ENCODE assay signal across 1 cellular context in the genomic region with DNA sequence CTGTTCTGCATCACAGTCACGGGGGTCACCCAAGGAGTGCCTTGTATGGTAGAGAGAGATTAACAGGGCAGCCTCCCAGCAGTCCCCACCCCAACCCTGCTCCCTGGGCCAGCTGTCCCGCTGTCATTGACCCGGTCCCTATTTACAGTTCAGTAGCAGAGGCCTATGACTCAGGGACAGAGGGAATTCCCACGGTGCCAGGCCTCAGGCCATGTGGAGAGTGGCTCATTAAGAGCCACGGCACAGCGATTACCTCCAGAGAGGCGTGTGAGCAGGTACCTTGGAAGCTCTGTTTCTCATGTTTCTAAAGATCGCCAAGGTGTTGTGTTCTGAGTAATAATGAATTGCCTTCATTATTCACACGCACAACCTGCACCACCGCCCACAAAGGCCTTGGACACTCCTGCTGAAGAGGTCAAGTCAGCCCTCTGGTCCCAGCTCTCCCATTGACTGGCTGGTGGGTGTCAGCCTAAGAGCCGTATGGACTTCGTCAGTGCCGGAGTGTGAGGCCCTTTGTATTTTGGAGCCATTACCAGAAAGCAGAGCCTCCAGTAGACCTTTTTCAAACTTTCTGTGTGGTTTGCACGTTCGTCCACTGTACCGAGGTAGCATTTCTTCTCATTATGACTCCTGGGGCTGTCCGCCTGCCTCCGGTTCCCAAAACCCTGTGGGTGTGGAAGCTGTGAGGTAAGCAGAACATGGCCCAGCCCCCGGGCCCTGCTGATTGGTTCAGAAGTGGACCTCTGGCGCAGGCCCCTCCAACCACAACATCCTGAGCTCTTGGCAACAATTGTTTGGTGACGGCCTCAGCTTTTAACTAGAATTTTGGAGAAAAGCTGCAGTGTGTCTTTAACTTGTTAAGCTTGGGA.
TF ChIP-seq lines count a peak whose summit lies in the region.

No MANE protein-coding gene starts in this region.

TF ChIP-seq in HepG2, 621 proteins besides CTCF, POLR2A, EP300 and RAD21 (continued from another document and continues in another):
- TF ChIP-seq, protein P1, sequence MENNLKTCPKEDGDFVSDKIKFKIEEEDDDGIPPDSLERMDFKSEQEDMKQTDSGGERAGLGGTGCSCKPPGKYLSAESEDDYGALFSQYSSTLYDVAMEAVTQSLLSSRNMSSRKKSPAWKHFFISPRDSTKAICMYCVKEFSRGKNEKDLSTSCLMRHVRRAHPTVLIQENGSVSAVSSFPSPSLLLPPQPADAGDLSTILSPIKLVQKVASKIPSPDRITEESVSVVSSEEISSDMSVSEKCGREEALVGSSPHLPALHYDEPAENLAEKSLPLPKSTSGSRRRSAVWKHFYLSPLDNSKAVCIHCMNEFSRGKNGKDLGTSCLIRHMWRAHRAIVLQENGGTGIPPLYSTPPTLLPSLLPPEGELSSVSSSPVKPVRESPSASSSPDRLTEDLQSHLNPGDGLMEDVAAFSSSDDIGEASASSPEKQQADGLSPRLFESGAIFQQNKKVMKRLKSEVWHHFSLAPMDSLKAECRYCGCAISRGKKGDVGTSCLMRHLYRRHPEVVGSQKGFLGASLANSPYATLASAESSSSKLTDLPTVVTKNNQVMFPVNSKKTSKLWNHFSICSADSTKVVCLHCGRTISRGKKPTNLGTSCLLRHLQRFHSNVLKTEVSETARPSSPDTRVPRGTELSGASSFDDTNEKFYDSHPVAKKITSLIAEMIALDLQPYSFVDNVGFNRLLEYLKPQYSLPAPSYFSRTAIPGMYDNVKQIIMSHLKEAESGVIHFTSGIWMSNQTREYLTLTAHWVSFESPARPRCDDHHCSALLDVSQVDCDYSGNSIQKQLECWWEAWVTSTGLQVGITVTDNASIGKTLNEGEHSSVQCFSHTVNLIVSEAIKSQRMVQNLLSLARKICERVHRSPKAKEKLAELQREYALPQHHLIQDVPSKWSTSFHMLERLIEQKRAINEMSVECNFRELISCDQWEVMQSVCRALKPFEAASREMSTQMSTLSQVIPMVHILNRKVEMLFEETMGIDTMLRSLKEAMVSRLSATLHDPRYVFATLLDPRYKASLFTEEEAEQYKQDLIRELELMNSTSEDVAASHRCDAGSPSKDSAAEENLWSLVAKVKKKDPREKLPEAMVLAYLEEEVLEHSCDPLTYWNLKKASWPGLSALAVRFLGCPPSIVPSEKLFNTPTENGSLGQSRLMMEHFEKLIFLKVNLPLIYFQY (CRISPR knock-in tag; IDR thresholded peaks at IDR 0.05; ENCODE audit: borderline replicate concordance) = peak; percentile 91; the same call in 1 of the 2 replicates
- peak; percentile 34; the same call in 1 of the 2 replicates for TF ChIP-seq ESRRA (CRISPR knock-in tag; IDR thresholded peaks at IDR 0.05; ENCODE audit: low read depth)
- TF ChIP-seq, protein P2, sequence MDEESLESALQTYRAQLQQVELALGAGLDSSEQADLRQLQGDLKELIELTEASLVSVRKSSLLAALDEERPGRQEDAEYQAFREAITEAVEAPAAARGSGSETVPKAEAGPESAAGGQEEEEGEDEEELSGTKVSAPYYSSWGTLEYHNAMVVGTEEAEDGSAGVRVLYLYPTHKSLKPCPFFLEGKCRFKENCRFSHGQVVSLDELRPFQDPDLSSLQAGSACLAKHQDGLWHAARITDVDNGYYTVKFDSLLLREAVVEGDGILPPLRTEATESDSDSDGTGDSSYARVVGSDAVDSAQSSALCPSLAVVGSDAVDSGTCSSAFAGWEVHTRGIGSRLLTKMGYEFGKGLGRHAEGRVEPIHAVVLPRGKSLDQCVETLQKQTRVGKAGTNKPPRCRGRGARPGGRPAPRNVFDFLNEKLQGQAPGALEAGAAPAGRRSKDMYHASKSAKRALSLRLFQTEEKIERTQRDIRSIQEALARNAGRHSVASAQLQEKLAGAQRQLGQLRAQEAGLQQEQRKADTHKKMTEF (CRISPR knock-in tag; IDR thresholded peaks at IDR 0.05) = peak; percentile 56; the same call in 1 of the 2 replicates
- peak; percentile 19; the same call in 1 of the 2 replicates for TF ChIP-seq NFKB2 (CRISPR knock-in tag; IDR thresholded peaks at IDR 0.05; ENCODE audit: borderline replicate concordance)
- 0 out of 2 replicates have a peak, but pooled peaks have one; percentile 55 for TF ChIP-seq ZNF761 (CRISPR knock-in tag; conservative IDR thresholded peaks at IDR 0.05)
- TF ChIP-seq FOXK2 (IDR thresholded peaks at IDR 0.05) = peak; percentile 71; the same call in 1 of the 2 replicates
- TF ChIP-seq, protein P3, sequence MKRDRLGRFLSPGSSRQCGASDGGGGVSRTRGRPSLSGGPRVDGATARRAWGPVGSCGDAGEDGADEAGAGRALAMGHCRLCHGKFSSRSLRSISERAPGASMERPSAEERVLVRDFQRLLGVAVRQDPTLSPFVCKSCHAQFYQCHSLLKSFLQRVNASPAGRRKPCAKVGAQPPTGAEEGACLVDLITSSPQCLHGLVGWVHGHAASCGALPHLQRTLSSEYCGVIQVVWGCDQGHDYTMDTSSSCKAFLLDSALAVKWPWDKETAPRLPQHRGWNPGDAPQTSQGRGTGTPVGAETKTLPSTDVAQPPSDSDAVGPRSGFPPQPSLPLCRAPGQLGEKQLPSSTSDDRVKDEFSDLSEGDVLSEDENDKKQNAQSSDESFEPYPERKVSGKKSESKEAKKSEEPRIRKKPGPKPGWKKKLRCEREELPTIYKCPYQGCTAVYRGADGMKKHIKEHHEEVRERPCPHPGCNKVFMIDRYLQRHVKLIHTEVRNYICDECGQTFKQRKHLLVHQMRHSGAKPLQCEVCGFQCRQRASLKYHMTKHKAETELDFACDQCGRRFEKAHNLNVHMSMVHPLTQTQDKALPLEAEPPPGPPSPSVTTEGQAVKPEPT (CRISPR knock-in tag; IDR thresholded peaks at IDR 0.05; ENCODE audit: low read depth) = 0 out of 2 replicates have a peak, but pooled peaks have one; percentile 66
- peak; percentile 47; the same call in 1 of the 2 replicates for TF ChIP-seq ZNF709 (CRISPR knock-in tag; IDR thresholded peaks at IDR 0.05)
- TF ChIP-seq, protein P4, sequence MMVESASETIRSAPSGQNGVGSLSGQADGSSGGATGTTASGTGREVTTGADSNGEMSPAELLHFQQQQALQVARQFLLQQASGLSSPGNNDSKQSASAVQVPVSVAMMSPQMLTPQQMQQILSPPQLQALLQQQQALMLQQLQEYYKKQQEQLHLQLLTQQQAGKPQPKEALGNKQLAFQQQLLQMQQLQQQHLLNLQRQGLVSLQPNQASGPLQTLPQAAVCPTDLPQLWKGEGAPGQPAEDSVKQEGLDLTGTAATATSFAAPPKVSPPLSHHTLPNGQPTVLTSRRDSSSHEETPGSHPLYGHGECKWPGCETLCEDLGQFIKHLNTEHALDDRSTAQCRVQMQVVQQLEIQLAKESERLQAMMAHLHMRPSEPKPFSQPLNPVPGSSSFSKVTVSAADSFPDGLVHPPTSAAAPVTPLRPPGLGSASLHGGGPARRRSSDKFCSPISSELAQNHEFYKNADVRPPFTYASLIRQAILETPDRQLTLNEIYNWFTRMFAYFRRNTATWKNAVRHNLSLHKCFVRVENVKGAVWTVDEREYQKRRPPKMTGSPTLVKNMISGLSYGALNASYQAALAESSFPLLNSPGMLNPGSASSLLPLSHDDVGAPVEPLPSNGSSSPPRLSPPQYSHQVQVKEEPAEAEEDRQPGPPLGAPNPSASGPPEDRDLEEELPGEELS (CRISPR knock-in tag; IDR thresholded peaks at IDR 0.05) = 0 out of 2 replicates have a peak, but pooled peaks have one; percentile 8
- no peak; the same call in 1 of the 2 replicates for TF ChIP-seq ZNF703 (CRISPR knock-in tag; IDR thresholded peaks at IDR 0.05; ENCODE audit: borderline replicate concordance)
- 0 out of 2 replicates have a peak, but pooled peaks have one; percentile 56 for TF ChIP-seq KLF9 (CRISPR knock-in tag; IDR thresholded peaks at IDR 0.05; ENCODE audit: low read depth)
- TF ChIP-seq REXO4 (CRISPR knock-in tag; IDR thresholded peaks at IDR 0.05; ENCODE audit: borderline replicate concordance) = peak; percentile 43; the same call in 1 of the 2 replicates
- TF ChIP-seq PHF20 (CRISPR knock-in tag; IDR thresholded peaks at IDR 0.05) = 0 out of 2 replicates have a peak, but pooled peaks have one; percentile 30
- peak; percentile 84 for TF ChIP-seq SPEN (CRISPR knock-in tag; IDR thresholded peaks at IDR 0.05; ENCODE audit: low read depth)
- peak; percentile 54; the same call in 1 of the 2 replicates for TF ChIP-seq ZNF556 (CRISPR knock-in tag; IDR thresholded peaks at IDR 0.05; ENCODE audit: borderline replicate concordance)
- TF ChIP-seq, protein P5, sequence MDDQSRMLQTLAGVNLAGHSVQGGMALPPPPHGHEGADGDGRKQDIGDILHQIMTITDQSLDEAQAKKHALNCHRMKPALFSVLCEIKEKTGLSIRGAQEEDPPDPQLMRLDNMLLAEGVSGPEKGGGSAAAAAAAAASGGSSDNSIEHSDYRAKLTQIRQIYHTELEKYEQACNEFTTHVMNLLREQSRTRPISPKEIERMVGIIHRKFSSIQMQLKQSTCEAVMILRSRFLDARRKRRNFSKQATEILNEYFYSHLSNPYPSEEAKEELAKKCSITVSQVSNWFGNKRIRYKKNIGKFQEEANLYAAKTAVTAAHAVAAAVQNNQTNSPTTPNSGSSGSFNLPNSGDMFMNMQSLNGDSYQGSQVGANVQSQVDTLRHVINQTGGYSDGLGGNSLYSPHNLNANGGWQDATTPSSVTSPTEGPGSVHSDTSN (CRISPR knock-in tag; IDR thresholded peaks at IDR 0.05; ENCODE audit: borderline replicate concordance) = peak; percentile 42; the same call in 1 of the 2 replicates
- no peak for TF ChIP-seq ZNF558 (CRISPR knock-in tag; IDR thresholded peaks at IDR 0.05; ENCODE audit: borderline replicate concordance)
- TF ChIP-seq, protein P6, sequence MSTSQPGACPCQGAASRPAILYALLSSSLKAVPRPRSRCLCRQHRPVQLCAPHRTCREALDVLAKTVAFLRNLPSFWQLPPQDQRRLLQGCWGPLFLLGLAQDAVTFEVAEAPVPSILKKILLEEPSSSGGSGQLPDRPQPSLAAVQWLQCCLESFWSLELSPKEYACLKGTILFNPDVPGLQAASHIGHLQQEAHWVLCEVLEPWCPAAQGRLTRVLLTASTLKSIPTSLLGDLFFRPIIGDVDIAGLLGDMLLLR (CRISPR knock-in tag; IDR thresholded peaks at IDR 0.05) = 0 out of 2 replicates have a peak, but pooled peaks have one; percentile 45
- TF ChIP-seq ZFX (CRISPR knock-in tag; IDR thresholded peaks at IDR 0.05; ENCODE audit: low read depth) = peak; percentile 91
- TF ChIP-seq PHF8 (CRISPR knock-in tag; IDR thresholded peaks at IDR 0.05) = peak; percentile 63
- TF ChIP-seq CCDC6 (CRISPR knock-in tag; IDR thresholded peaks at IDR 0.05) = no peak; the same call in 1 of the 2 replicates
- TF ChIP-seq NFATC3 (CRISPR knock-in tag; IDR thresholded peaks at IDR 0.05) = 0 out of 2 replicates have a peak, but pooled peaks have one; percentile 24
- TF ChIP-seq, protein P7, sequence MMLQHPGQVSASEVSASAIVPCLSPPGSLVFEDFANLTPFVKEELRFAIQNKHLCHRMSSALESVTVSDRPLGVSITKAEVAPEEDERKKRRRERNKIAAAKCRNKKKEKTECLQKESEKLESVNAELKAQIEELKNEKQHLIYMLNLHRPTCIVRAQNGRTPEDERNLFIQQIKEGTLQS (CRISPR knock-in tag; IDR thresholded peaks at IDR 0.05) = 0 out of 2 replicates have a peak, but pooled peaks have one; percentile 30
- TF ChIP-seq ZNF589 (CRISPR knock-in tag; conservative IDR thresholded peaks at IDR 0.05) = 0 out of 2 replicates have a peak, but pooled peaks have one; percentile 61
- peak; percentile 95 for TF ChIP-seq FOSL2 (CRISPR knock-in tag; IDR thresholded peaks at IDR 0.05)
- TF ChIP-seq LCORL (IDR thresholded peaks at IDR 0.05) = no peak
- peak; percentile 87 for TF ChIP-seq LCORL (CRISPR knock-in tag; IDR thresholded peaks at IDR 0.05)
- TF ChIP-seq CHD2 (IDR thresholded peaks at IDR 0.05; ENCODE audit: low read depth, low read length) = 0 out of 2 replicates have a peak, but pooled peaks have one; percentile 17
- TF ChIP-seq RFX5 (IDR thresholded peaks at IDR 0.05; ENCODE audit: low read depth, low read length) = peak; percentile 54
- TF ChIP-seq SP2 (CRISPR knock-in tag; IDR thresholded peaks at IDR 0.05) = peak; percentile 62
- TF ChIP-seq, protein P8, sequence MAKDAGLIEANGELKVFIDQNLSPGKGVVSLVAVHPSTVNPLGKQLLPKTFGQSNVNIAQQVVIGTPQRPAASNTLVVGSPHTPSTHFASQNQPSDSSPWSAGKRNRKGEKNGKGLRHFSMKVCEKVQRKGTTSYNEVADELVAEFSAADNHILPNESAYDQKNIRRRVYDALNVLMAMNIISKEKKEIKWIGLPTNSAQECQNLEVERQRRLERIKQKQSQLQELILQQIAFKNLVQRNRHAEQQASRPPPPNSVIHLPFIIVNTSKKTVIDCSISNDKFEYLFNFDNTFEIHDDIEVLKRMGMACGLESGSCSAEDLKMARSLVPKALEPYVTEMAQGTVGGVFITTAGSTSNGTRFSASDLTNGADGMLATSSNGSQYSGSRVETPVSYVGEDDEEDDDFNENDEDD (CRISPR knock-in tag; IDR thresholded peaks at IDR 0.05; ENCODE audit: borderline replicate concordance) = 0 out of 2 replicates have a peak, but pooled peaks have one; percentile 10
- no peak for TF ChIP-seq ZNF180 (CRISPR knock-in tag; IDR thresholded peaks at IDR 0.05; ENCODE audit: borderline replicate concordance, low read depth)
- TF ChIP-seq MXI1 (IDR thresholded peaks at IDR 0.05; ENCODE audit: borderline replicate concordance, low read depth, low read length) = peak; percentile 91
- 0 out of 2 replicates have a peak, but pooled peaks have one; percentile 65 for TF ChIP-seq ZNF569 (CRISPR knock-in tag; IDR thresholded peaks at IDR 0.05; ENCODE audit: borderline replicate concordance)
- no peak for TF ChIP-seq SIN3B (IDR thresholded peaks at IDR 0.05; ENCODE audit: low read length)
- TF ChIP-seq, protein P9, sequence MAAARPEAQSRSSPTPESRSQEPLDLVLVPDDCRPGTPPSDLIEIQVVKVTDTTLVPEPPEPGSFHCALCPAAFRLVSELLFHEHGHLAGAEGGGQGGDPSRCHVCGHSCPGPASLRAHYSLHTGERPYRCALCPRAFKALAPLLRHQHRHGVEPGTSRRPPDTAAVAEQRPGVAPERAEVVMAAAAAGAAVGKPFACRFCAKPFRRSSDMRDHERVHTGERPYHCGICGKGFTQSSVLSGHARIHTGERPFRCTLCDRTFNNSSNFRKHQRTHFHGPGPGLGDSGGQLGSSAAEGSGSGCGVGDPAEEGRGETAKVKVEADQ (CRISPR knock-in tag; IDR thresholded peaks at IDR 0.05; ENCODE audit: borderline replicate concordance) = 0 out of 2 replicates have a peak, but pooled peaks have one; percentile 37
- no peak for TF ChIP-seq CHCHD3 (CRISPR knock-in tag; IDR thresholded peaks at IDR 0.05)
- TF ChIP-seq, protein P10, sequence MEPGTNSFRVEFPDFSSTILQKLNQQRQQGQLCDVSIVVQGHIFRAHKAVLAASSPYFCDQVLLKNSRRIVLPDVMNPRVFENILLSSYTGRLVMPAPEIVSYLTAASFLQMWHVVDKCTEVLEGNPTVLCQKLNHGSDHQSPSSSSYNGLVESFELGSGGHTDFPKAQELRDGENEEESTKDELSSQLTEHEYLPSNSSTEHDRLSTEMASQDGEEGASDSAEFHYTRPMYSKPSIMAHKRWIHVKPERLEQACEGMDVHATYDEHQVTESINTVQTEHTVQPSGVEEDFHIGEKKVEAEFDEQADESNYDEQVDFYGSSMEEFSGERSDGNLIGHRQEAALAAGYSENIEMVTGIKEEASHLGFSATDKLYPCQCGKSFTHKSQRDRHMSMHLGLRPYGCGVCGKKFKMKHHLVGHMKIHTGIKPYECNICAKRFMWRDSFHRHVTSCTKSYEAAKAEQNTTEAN (CRISPR knock-in tag; conservative IDR thresholded peaks at IDR 0.05) = 0 out of 2 replicates have a peak, but pooled peaks have one; percentile 57
- no peak for TF ChIP-seq GPN1 (CRISPR knock-in tag; IDR thresholded peaks at IDR 0.05; ENCODE audit: borderline replicate concordance)
- TF ChIP-seq, protein P11, sequence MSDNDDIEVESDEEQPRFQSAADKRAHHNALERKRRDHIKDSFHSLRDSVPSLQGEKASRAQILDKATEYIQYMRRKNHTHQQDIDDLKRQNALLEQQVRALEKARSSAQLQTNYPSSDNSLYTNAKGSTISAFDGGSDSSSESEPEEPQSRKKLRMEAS (IDR thresholded peaks at IDR 0.05) = peak; percentile 76
- TF ChIP-seq ZNF766 (CRISPR knock-in tag; IDR thresholded peaks at IDR 0.05; ENCODE audit: borderline replicate concordance) = peak; percentile 72; the same call in 1 of the 2 replicates
- no peak for TF ChIP-seq HHEX (CRISPR knock-in tag; IDR thresholded peaks at IDR 0.05)
- no peak for TF ChIP-seq STAT5B (CRISPR knock-in tag; IDR thresholded peaks at IDR 0.05)
